ENCODE assay signal across 12 cellular contexts in the genomic region with DNA sequence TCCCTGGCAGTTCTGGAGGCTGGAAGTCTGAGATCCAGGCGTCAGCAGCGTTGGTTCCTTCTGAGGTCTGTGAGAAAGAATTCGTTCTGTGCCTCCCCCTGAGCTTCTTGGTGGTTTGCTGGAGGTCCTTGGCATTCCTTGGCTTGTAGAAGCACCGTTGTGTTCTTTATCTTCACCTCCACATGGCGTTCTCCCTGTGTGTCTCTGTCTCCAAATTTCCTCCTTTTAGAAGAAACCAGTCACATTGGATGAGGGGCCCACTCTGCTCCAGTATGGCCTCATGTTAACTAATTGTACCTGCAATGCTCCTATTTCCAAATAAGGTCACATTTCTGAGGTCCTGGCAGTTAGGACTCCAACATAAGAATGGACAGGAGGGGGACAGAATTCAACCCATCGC.
DNase-seq lines count a peak whose midpoint lies in the region; ATAC-seq and TF ChIP-seq lines count a peak whose summit lies in the region.
"Had no signal": no experiment of that assay in that cellular context is flagged by ENCODE, and none has a peak within 500 bp of the region (broad histone marks: within the 10 kb centered on the region; RNA-seq: fewer than 3 reads in every experiment).

No MANE protein-coding gene starts in this region.

- DNase-seq in MM.1S (no peak), amniotic epithelial cell (ENCODE audit: low read depth) (peak; percentile 68), testis (no peak), DMS 273 (lab: John Stamatoyannopoulos, UW; ENCODE audit: unreplicated experiment) (no peak)
- DNase-seq: activated effector memory CD4-positive, alpha-beta T cell treated with anti-CD3 and anti-CD28 coated beads, Interleukin-2, amount 50 U/mL, for 16 hours; DMS153; effector memory CD8-positive, alpha-beta T cell; NCI-H1436 had no signal

- intact Hi-C loops in testis (cut with DNase I; ENCODE audit: low total_unique reads) = no loop called here

- H3K9ac ChIP-seq in MM.1S (ENCODE audit: low read length) = peak overlapping the region; percentile 9; the same call in 1 of the 2 replicates

- H2AFZ ChIP-seq in MM.1S (ENCODE audit: low read length) = no peak overlapping the region

- H3K27ac ChIP-seq in MM.1S (ENCODE audit: low read length) (peak overlapping the region; percentile 86), layer of hippocampus (ENCODE audit: low read depth, low read length) (peak overlapping the region; percentile 3), testis (peak overlapping the region; percentile 56 to 74)
- H3K27ac ChIP-seq: HL-60 had no signal

- H3F3A ChIP-seq in MM.1S (ENCODE audit: insufficient read depth, low read length) = peaks cover 15% of the 10 kb centered on the region

- 74 to 79% methylated on average over 6 of the region's 6 CpGs for WGBS in testis, 2 donors

- H3K9me3 ChIP-seq in MM.1S (replicated peaks; ENCODE audit: insufficient read depth, low read length) (no peaks in the 10 kb centered on the region), testis (no peaks in the 10 kb centered on the region)

- H3K9me2 ChIP-seq in MM.1S (replicated peaks; ENCODE audit: insufficient read depth, low read length) = no peaks in the 10 kb centered on the region

- no peak for TF ChIP-seq POLR2A in testis (IDR thresholded peaks at IDR 0.05)

- H3K79me2 ChIP-seq in MM.1S (ENCODE audit: low read length) = no peaks in the 10 kb centered on the region

- no peaks in the 10 kb centered on the region for H3K27me3 ChIP-seq in MM.1S (replicated peaks; ENCODE audit: insufficient read depth, low read length)
- H3K27me3 ChIP-seq in layer of hippocampus (ENCODE audit: control insufficient read depth, insufficient read depth, low read length) = no peaks in the 10 kb centered on the region
- H3K27me3 ChIP-seq in testis = no peaks in the 10 kb centered on the region

- ATAC-seq in HG03175 (IDR thresholded peaks at IDR 0.05; ENCODE audit: unreplicated experiment) = no peak
- ATAC-seq in GM21447 (IDR thresholded peaks at IDR 0.05; ENCODE audit: unreplicated experiment) = no peak

- TF ChIP-seq CTCF in MM.1S (IDR thresholded peaks at IDR 0.05; ENCODE audit: low read length) = no peak
- no peak for TF ChIP-seq CTCF in testis (IDR thresholded peaks at IDR 0.05)

- no peaks in the 10 kb centered on the region for H4K20me1 ChIP-seq in MM.1S (ENCODE audit: insufficient read depth, low read length)

- no peak overlapping the region for H3K4me3 ChIP-seq in MM.1S (ENCODE audit: low read length)
- H3K4me3 ChIP-seq in testis = no peak overlapping the region

- peaks cover 22% of the 10 kb centered on the region for H3K4me1 ChIP-seq in MM.1S (ENCODE audit: low read length)
- H3K4me1 ChIP-seq in testis = no peaks in the 10 kb centered on the region

- H3K36me3 ChIP-seq in MM.1S (replicated peaks; ENCODE audit: insufficient read depth, low read length) = no peaks in the 10 kb centered on the region
- no peaks in the 10 kb centered on the region for H3K36me3 ChIP-seq in testis (ENCODE audit: low read depth, missing control alignments)

- peak overlapping the region; percentile 40 for H3K4me2 ChIP-seq in MM.1S (ENCODE audit: low read depth, low read length)

Comparison
In these comparisons a context has a peak if more than half of its experiments do, and no peak if none do; other contexts are left out.
1. H3K27ac ChIP-seq: peak in every context shown above with its lines; median percentile 86 in MM.1S; 65 in testis; 3 in layer of hippocampus.